ENCODE assay signal across 15 cellular contexts in genomic region chr5:176172246-176172645, GRCh38.
DNase-seq lines count a peak whose midpoint lies in the region; ATAC-seq and TF ChIP-seq lines count a peak whose summit lies in the region.
"Had no signal": no experiment of that assay in that cellular context is flagged by ENCODE, and none has a peak within 500 bp of the region (broad histone marks: within the 10 kb centered on the region; RNA-seq: fewer than 3 reads in every experiment).

No MANE protein-coding gene starts in this region.

- H3K18ac ChIP-seq in IMR-90 (ENCODE audit: low read depth, low read length) (no peak overlapping the region), mesendoderm (ENCODE audit: low read length) (no peak overlapping the region)

- dilution Hi-C loops in IMR-90 (cut with HindIII; ENCODE audit: low sequenced_read_pairs, unreplicated experiment), result no loop called here

- CTCF ChIA-PET in IMR-90 (lab: Yijun Ruan, JAX), result no interaction called here

- H3K9ac ChIP-seq in IMR-90 (ENCODE audit: low read depth, low read length), result no peak overlapping the region
- no peak overlapping the region for H3K9ac ChIP-seq in mesendoderm (ENCODE audit: low read length)
- H3K9ac ChIP-seq in GM23248, result no peak overlapping the region

- H4K91ac ChIP-seq in IMR-90 (ENCODE audit: insufficient read depth, low read depth, low read length), result no peak overlapping the region

- POLR2A ChIA-PET in IMR-90 (lab: Charles Lee; ENCODE audit: unreplicated experiment), result no interaction called here

- H3K4me1 Mint-ChIP-seq in GM23338, result peaks cover 17% of the 10 kb centered on the region

- no peak overlapping the region for H3K4ac ChIP-seq in IMR-90 (ENCODE audit: low read depth, low read length)
- no peak overlapping the region for H3K4ac ChIP-seq in mesendoderm (ENCODE audit: low read depth, low read length)

- no peak overlapping the region for H3K4me2 ChIP-seq in GM23338
- H3K4me2 ChIP-seq in IMR-90 (ENCODE audit: low read depth, low read length), result no peak overlapping the region
- no peak overlapping the region for H3K4me2 ChIP-seq in mesendoderm (ENCODE audit: low read length)
- H3K4me2 ChIP-seq in GM23248 (ENCODE audit: unreplicated experiment), result no peak overlapping the region

- H4K20me1 ChIP-seq in GM23338 (replicated peaks; ENCODE audit: insufficient read depth) (no peaks in the 10 kb centered on the region), IMR-90 (ENCODE audit: insufficient read depth, low read length) (no peaks in the 10 kb centered on the region), GM23248 (ENCODE audit: insufficient read depth) (no peaks in the 10 kb centered on the region)

- H3K9me2 ChIP-seq in GM23338 (ENCODE audit: insufficient read depth) (no peaks in the 10 kb centered on the region), GM23248 (ENCODE audit: insufficient read depth) (no peaks in the 10 kb centered on the region)

- in situ Hi-C loops in IMR-90 (cut with MboI; ENCODE audit: low sequenced_read_pairs), result no loop called here
- in situ Hi-C loops in GM23248 (cut with MboI), result no loop called here

- H4K8ac ChIP-seq in IMR-90 (ENCODE audit: low read depth in 2 of 2, low read length in 2 of 2) (no peak overlapping the region), mesendoderm (ENCODE audit: low read depth, low read length) (no peak overlapping the region)

- no peak overlapping the region for H3K4me3 Mint-ChIP-seq in GM23338
- H3K4me3 Mint-ChIP-seq: CD4-positive, alpha-beta memory T cell had no signal

- WGBS in IMR-90 (ENCODE audit: extremely low coverage in 2 of 2, insufficient read length in 1 of 2), 2 experiments, result 83% methylated on average over 1 of the region's 7 CpGs; no CpG with 5 or more reads in 1 of the 2 experiments
- no CpG with 5 or more reads among the region's 7 CpGs for WGBS in mesendoderm (ENCODE audit: extremely low coverage, insufficient coverage, low lambda C conversion rate)
- 33 to 34% methylated on average over 7 of the region's 7 CpGs for WGBS in GM23248 (ENCODE audit: low coverage in 1 of 2, low lambda C conversion rate in 2 of 2, missing lambda C conversion rate in 2 of 2), 2 experiments

- H3K27me3 ChIP-seq in GM23338 (ENCODE audit: insufficient read depth) (peaks cover 39% of the 10 kb centered on the region), IMR-90 (ENCODE audit: control insufficient read depth, insufficient read depth, low read length) (no peaks in the 10 kb centered on the region; the same call in 1 of the 2 replicates), mesendoderm (ENCODE audit: insufficient read depth, low read length, poor library complexity) (no peaks in the 10 kb centered on the region), GM23248 (replicated peaks; ENCODE audit: insufficient read depth) (peaks cover 24% of the 10 kb centered on the region)

- no peak overlapping the region for H3K23ac ChIP-seq in IMR-90 (ENCODE audit: low read depth, low read length)
- H3K23ac ChIP-seq in mesendoderm (ENCODE audit: low read length), result no peak overlapping the region

- H3K4me1 ChIP-seq in GM23338 (ENCODE audit: insufficient read depth) (no peaks in the 10 kb centered on the region), IMR-90 (ENCODE audit: control insufficient read depth, insufficient read depth, low read length) (no peaks in the 10 kb centered on the region), mesendoderm (ENCODE audit: control insufficient read depth, low read depth, low read length) (no peaks in the 10 kb centered on the region), GM23248 (ENCODE audit: insufficient read depth) (no peaks in the 10 kb centered on the region)

- H2BK120ac ChIP-seq in IMR-90 (ENCODE audit: low read depth, low read length), result no peak overlapping the region
- H2BK120ac ChIP-seq in mesendoderm (ENCODE audit: low read depth, low read length), result no peak overlapping the region

- no peak overlapping the region for H3K27ac Mint-ChIP-seq in GM23338
- H3K27ac Mint-ChIP-seq: CD4-positive, alpha-beta memory T cell had no signal

- H3K27ac ChIP-seq in GM23338 (ENCODE audit: low read depth) (no peak overlapping the region), IMR-90 (ENCODE audit: insufficient read depth, low read length) (no peak overlapping the region), mesendoderm (ENCODE audit: low read depth, low read length) (no peak overlapping the region), GM23248 (no peak overlapping the region)

- ATAC-seq in GM23338 (no peak), IMR-90 (ENCODE audit: low read depth) (no peak), GM21381 (IDR thresholded peaks at IDR 0.05; ENCODE audit: unreplicated experiment) (no peak)
- ATAC-seq: GM12878 had no signal

- no peak overlapping the region for H2BK15ac ChIP-seq in IMR-90 (ENCODE audit: low read depth, low read length)
- no peak overlapping the region for H2BK15ac ChIP-seq in mesendoderm (replicated peaks; ENCODE audit: low read depth)

- H3K79me2 ChIP-seq in GM23338 (replicated peaks; ENCODE audit: insufficient read depth) (no peaks in the 10 kb centered on the region), mesendoderm (ENCODE audit: control insufficient read depth, insufficient read depth, low read length) (no peaks in the 10 kb centered on the region), GM23248 (ENCODE audit: insufficient read depth) (no peaks in the 10 kb centered on the region)

- no TSS peak for BruUV-seq in IMR-90 (replicated peaks; lab: Mats Ljungman, UMichigan)

- no peak overlapping the region for H2AK9ac ChIP-seq in IMR-90 (replicated peaks; ENCODE audit: low read depth, low read length, poor library complexity)

- H2BK5ac ChIP-seq in IMR-90 (ENCODE audit: low read depth, low read length, poor library complexity, severe bottlenecking) (no peak overlapping the region), mesendoderm (ENCODE audit: low read length) (no peak overlapping the region)

- no peak for DNase-seq in GM23338 (ENCODE audit: low spot score)
- no peak for DNase-seq in IMR-90
- peak; percentile 76 for DNase-seq in mesendoderm
- no peak for DNase-seq in occipital lobe (lab: John Stamatoyannopoulos, UW)
- no peak for DNase-seq in GM23248
- DNase-seq: C1 segment of cervical spinal cord; Calu3; CD4-positive, alpha-beta memory T cell; COR-L47; DMS53; DMS79 treated with DMSO at 0.1 percent for 48 hours; H7; HCEC 1CT had no signal

- H3F3A ChIP-seq in GM23338 (replicated peaks; ENCODE audit: low read depth), result no peaks in the 10 kb centered on the region
- no peaks in the 10 kb centered on the region for H3F3A ChIP-seq in GM23248 (ENCODE audit: insufficient read depth)

- H3K27me3 Mint-ChIP-seq in GM23338 (ENCODE audit: insufficient read depth, low read depth, poor library complexity), result peaks cover 6% of the 10 kb centered on the region

- H3K9me1 ChIP-seq in IMR-90 (ENCODE audit: insufficient read depth, low read length), result no peaks in the 10 kb centered on the region

- intact Hi-C loops in IMR-90 (cut with micrococcal nuclease), result no loop called here

- H3K36me3 ChIP-seq in GM23338 (ENCODE audit: insufficient read depth) (no peaks in the 10 kb centered on the region), IMR-90 (ENCODE audit: control insufficient read depth, insufficient read depth, low read length) (no peaks in the 10 kb centered on the region), mesendoderm (ENCODE audit: control insufficient read depth, insufficient read depth, low read length) (no peaks in the 10 kb centered on the region), GM23248 (ENCODE audit: low read depth) (no peaks in the 10 kb centered on the region)

- TF ChIP-seq CTCF in GM23338 (conservative IDR thresholded peaks at IDR 0.05; ENCODE audit: low read depth in 2 of 2) (no peak), IMR-90 (conservative IDR thresholded peaks at IDR 0.05; ENCODE audit: low read depth, low read length) (no peak)

- H3K36me3 Mint-ChIP-seq in GM23338 (ENCODE audit: low read depth), result no peaks in the 10 kb centered on the region
- H3K36me3 Mint-ChIP-seq: CD4-positive, alpha-beta memory T cell had no signal

- H3K9me3 ChIP-seq in IMR-90 (ENCODE audit: control insufficient read depth, insufficient read depth, low read length) (no peaks in the 10 kb centered on the region), GM23248 (ENCODE audit: low read depth) (no peaks in the 10 kb centered on the region)

- H2AFZ ChIP-seq in GM23338 (no peak overlapping the region), IMR-90 (replicated peaks; ENCODE audit: low read length, poor library complexity) (no peak overlapping the region), GM23248 (no peak overlapping the region)

- H3K14ac ChIP-seq in IMR-90 (replicated peaks; ENCODE audit: low read depth, low read length), result no peak overlapping the region

- 0 out of 2 replicates have a peak overlapping the region, but pooled peaks have one; percentile 6 for H3K56ac ChIP-seq in IMR-90 (ENCODE audit: extremely low read depth, insufficient read depth, low read length)
- H3K56ac ChIP-seq in mesendoderm (ENCODE audit: low read length), result no peak overlapping the region

- no peak for TF ChIP-seq POLR2A in IMR-90 (IDR thresholded peaks at IDR 0.05; ENCODE audit: low read depth, low read length)

- H4K5ac ChIP-seq in IMR-90 (ENCODE audit: low read depth, low read length) (no peak overlapping the region), mesendoderm (ENCODE audit: low read length) (no peak overlapping the region)

- H2BK20ac ChIP-seq in IMR-90 (ENCODE audit: low read depth, low read length), result no peak overlapping the region

- H2AK5ac ChIP-seq in IMR-90 (ENCODE audit: low read depth, low read length) (no peak overlapping the region), mesendoderm (ENCODE audit: low read length) (no peak overlapping the region)

- no peaks in the 10 kb centered on the region for H3K79me1 ChIP-seq in IMR-90 (ENCODE audit: low read depth in 1 of 2, low read length in 2 of 2)
- H3K79me1 ChIP-seq in mesendoderm (ENCODE audit: low read length), result no peaks in the 10 kb centered on the region

- no peaks in the 10 kb centered on the region for H3K9me3 Mint-ChIP-seq in GM23338
- H3K9me3 Mint-ChIP-seq: CD4-positive, alpha-beta memory T cell had no signal

- H3K4me3 ChIP-seq in GM23338 (no peak overlapping the region), IMR-90 (ENCODE audit: insufficient read depth, low read depth, low read length) (no peak overlapping the region), mesendoderm (ENCODE audit: low read length) (no peak overlapping the region), GM23248 (no peak overlapping the region)
- H3K4me3 ChIP-seq: GM12878 had no signal

- TF ChIP-seq RAD21 in IMR-90 (IDR thresholded peaks at IDR 0.05; ENCODE audit: low read length), result no peak

TF ChIP-seq in GM23338, 12 proteins besides CTCF, POLR2A, EP300 and RAD21:
- no peak for TF ChIP-seq ZNF331 (CRISPR knock-in tag; IDR thresholded peaks at IDR 0.05; ENCODE audit: low read depth)
- TF ChIP-seq NANOG (IDR thresholded peaks at IDR 0.05; ENCODE audit: borderline replicate concordance), result peak; percentile 36; the same call in 1 of the 2 replicates

TF ChIP-seq in IMR-90, 13 proteins besides CTCF, POLR2A, EP300 and RAD21 (continues in another document):
- TF ChIP-seq BHLHE40 (IDR thresholded peaks at IDR 0.05; ENCODE audit: low read depth, low read length), result no peak
- no peak for TF ChIP-seq RCOR1 (IDR thresholded peaks at IDR 0.05; ENCODE audit: insufficient replicate concordance, low read length)
- TF ChIP-seq NFE2L2 (IDR thresholded peaks at IDR 0.05; ENCODE audit: low read depth, low read length), result no peak
- TF ChIP-seq MAFK (IDR thresholded peaks at IDR 0.05; ENCODE audit: low read depth, low read length), result no peak
- no peak for TF ChIP-seq FOS (IDR thresholded peaks at IDR 0.05; ENCODE audit: low read depth, low read length)
- no peak for TF ChIP-seq MXI1 (IDR thresholded peaks at IDR 0.05; ENCODE audit: borderline replicate concordance, low read depth, low read length)
